In the genomic region with DNA sequence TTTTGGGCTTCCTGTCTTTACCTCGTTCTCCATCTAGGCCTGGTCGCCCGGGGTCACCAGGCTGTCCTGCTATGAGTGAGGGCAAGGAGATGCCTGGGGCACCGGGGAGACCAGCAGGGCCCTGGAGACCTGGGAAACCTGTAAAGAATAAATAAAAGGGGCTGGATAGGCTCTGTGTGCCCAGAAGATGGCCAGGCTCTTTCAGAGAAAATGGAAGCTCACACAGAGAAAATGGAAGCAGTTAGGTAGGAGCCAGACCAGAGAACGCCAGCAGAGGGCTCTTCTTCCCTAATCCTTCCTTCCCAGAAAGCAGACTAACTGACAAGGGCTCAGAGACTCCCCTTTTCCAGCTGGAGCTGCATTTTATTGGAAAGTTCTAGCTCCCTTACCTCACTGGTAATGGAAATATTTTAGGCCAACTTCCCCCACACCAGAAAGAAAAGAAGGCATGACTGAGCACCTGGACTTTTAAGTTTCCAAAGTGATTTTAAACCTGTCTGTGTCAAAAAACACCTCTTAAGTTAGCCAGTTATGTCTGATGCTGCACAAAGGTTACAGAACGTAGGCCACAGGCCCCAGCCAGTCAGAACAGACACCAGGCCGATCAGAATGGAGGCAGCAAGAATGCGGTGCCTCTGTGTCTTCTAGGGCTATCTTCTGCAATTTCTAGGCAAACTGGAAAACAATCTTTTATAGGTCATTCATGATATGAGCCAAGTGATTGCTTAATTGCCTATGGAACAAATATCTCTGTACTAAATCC, we compare ENCODE assay signal across 8 cellular contexts.
DNase-seq lines count a peak whose midpoint lies in the region; ATAC-seq and TF ChIP-seq lines count a peak whose summit lies in the region.

No MANE protein-coding gene starts in this region.

- H2AFZ ChIP-seq in OCI-LY3 (ENCODE audit: low read depth, low read length) = no peak overlapping the region

- no peaks in the 10 kb centered on the region for H3K9me3 ChIP-seq in AG04450 (ENCODE audit: control insufficient read depth, insufficient read depth, low read length)
- no peaks in the 10 kb centered on the region for H3K9me3 ChIP-seq in OCI-LY3 (ENCODE audit: insufficient read depth, low read length)

- H3K27ac ChIP-seq in AG04450 (ENCODE audit: low read depth, low read length) = no peak overlapping the region
- no peak overlapping the region for H3K27ac ChIP-seq in OCI-LY3 (ENCODE audit: low read length)
- H3K27ac ChIP-seq in foreskin keratinocyte = no peak overlapping the region

- H3K4me1 ChIP-seq in OCI-LY3 (ENCODE audit: low read length) (no peaks in the 10 kb centered on the region), foreskin keratinocyte (no peaks in the 10 kb centered on the region)

- H3K9ac ChIP-seq in OCI-LY3 (ENCODE audit: low read length) = no peak overlapping the region

- H3K4me3 Mint-ChIP-seq in stimulated activated naive CD8-positive, alpha-beta T cell treated with anti-CD3 and anti-CD28 coated beads, Interleukin-15, amount 100 ng/mL, for 72 hours = no peak overlapping the region

- H3K4me2 ChIP-seq in OCI-LY3 (ENCODE audit: low read length) = no peak overlapping the region

- CTCF ChIA-PET in AG04450 (lab: Charles Lee) = interaction anchor here (0.5 to 2.1 kb wide), 5 partner anchors 12 to 138 kb away, joined by 3 to 8 read pairs (median 3); no protein-coding TSS in a partner anchor

- POLR2A ChIA-PET in AG04450 (lab: Yijun Ruan, JAX) = no interaction called here

- no peaks in the 10 kb centered on the region for H3K79me2 ChIP-seq in OCI-LY3 (ENCODE audit: low read length)

- H3K9me3 Mint-ChIP-seq in stimulated activated naive CD8-positive, alpha-beta T cell treated with anti-CD3 and anti-CD28 coated beads, Interleukin-15, amount 100 ng/mL, for 72 hours = no peaks in the 10 kb centered on the region

- H3K27me3 Mint-ChIP-seq in stimulated activated naive CD8-positive, alpha-beta T cell treated with anti-CD3 and anti-CD28 coated beads, Interleukin-15, amount 100 ng/mL, for 72 hours = no peaks in the 10 kb centered on the region

- H3K4me1 Mint-ChIP-seq in stimulated activated naive CD8-positive, alpha-beta T cell treated with anti-CD3 and anti-CD28 coated beads, Interleukin-15, amount 100 ng/mL, for 72 hours = no peaks in the 10 kb centered on the region

- H3K4me3 ChIP-seq in AG04450 (ENCODE audit: low read depth, low read length) = no peak overlapping the region
- H3K4me3 ChIP-seq in H7 (ENCODE audit: insufficient read depth, low read depth, low read length) = no peak overlapping the region
- H3K4me3 ChIP-seq in OCI-LY3 (ENCODE audit: low read length) = no peak overlapping the region

- peak overlapping the region in 1 of 2 donors; percentile 67 for H3K27ac Mint-ChIP-seq in stimulated activated naive CD8-positive, alpha-beta T cell treated with anti-CD3 and anti-CD28 coated beads, Interleukin-15, amount 100 ng/mL, for 72 hours

- TF ChIP-seq CTCF in AG04450 (IDR thresholded peaks at IDR 0.05; ENCODE audit: low read depth, low read length) (peak; percentile 60), OCI-LY3 (IDR thresholded peaks at IDR 0.05; ENCODE audit: low read depth, low read length) (peak; percentile 34; the same call in 1 of the 2 replicates), foreskin keratinocyte (conservative IDR thresholded peaks at IDR 0.05) (peak; percentile 58)

- no peaks in the 10 kb centered on the region for H3K27me3 ChIP-seq in AG04450 (ENCODE audit: control insufficient read depth, insufficient read depth, low read length)
- no peaks in the 10 kb centered on the region for H3K27me3 ChIP-seq in H7 (ENCODE audit: control insufficient read depth, insufficient read depth, low read length)
- no peaks in the 10 kb centered on the region for H3K27me3 ChIP-seq in OCI-LY3 (ENCODE audit: low read depth, low read length)
- no peaks in the 10 kb centered on the region for H3K27me3 ChIP-seq in foreskin keratinocyte

- H4K20me1 ChIP-seq in OCI-LY3 (ENCODE audit: insufficient read depth, low read length) = no peaks in the 10 kb centered on the region

- ATAC-seq in foreskin keratinocyte = peak; percentile 49
- ATAC-seq in GM19023 (IDR thresholded peaks at IDR 0.05; ENCODE audit: unreplicated experiment) = no peak
- no peak for ATAC-seq in stimulated activated naive CD8-positive, alpha-beta T cell treated with anti-CD3 and anti-CD28 coated beads, Interleukin-15, amount 100 ng/mL, for 72 hours
- ATAC-seq in GM19455 (IDR thresholded peaks at IDR 0.05; ENCODE audit: unreplicated experiment) = no peak

- DNase-seq in AG04450 (ENCODE audit: low read depth, low spot score) (peak; percentile 4), H7 (peak; percentile 74), foreskin keratinocyte (no peak), NCI-H446 treated with DMSO at 0.1 percent for 48 hours (lab: John Stamatoyannopoulos, UW) (no peak)
- no peak for DNase-seq in stimulated activated naive CD8-positive, alpha-beta T cell treated with anti-CD3 and anti-CD28 coated beads, Interleukin-15, amount 100 ng/mL, for 72 hours

- H3K36me3 ChIP-seq in H7 (replicated peaks; ENCODE audit: control insufficient read depth, insufficient read depth, low read length) = peaks cover 2% of the 10 kb centered on the region
- no peaks in the 10 kb centered on the region for H3K36me3 ChIP-seq in OCI-LY3 (replicated peaks; ENCODE audit: low read depth, low read length)

Comparison
In these comparisons a context has a peak if more than half of its experiments do, and no peak if none do; other contexts are left out.
1. DNase-seq: peak in AG04450 (single experiment) and H7 (single experiment); none in foreskin keratinocyte (0 of 2), NCI-H446 treated with DMSO at 0.1 percent for 48 hours (single experiment) and stimulated activated naive CD8-positive, alpha-beta T cell treated with anti-CD3 and anti-CD28 coated beads, Interleukin-15, amount 100 ng/mL, for 72 hours (0 of 2).
2. Peak in every context shown above with its lines, with median percentiles within 50 percentile points of each other: CTCF ChIP-seq.